1 cellular context compared by ENCODE assay signal in the genomic region with DNA sequence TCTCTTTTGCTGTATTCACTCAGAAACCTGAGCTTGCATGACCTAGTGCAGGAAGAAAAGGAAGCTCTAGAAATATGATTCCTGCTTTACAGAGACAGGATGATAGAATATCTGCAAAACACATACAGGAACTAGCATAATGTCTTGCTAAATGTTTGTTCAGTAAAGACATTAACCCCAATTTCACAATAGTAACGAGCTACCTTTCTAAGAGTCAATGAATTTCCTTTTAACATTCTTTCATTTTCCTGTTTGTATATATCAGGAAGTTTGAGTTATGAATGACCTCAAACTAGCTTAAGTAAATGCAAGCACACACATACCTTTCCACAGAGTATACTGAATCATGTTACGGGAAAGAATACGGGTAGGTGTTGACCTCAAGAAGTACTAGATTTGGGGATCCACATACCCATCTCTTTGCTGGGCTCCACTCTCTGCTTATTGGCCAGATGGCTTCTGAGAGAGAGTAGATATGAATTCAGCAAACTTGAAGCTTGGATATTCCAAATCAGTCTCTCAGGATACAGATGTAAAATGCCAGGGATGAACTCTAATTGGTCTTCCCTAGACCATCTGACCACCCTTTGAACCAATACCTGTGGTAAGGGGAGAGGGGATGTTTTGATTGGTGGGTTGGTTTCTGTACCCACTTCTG.
TF ChIP-seq lines count a peak whose summit lies in the region.

No MANE protein-coding gene starts in this region.

TF ChIP-seq in HepG2, 621 proteins besides CTCF, POLR2A, EP300 and RAD21 (continued from another document and continues in another):
- peak; percentile 65 for TF ChIP-seq PHF5A (CRISPR knock-in tag; IDR thresholded peaks at IDR 0.05; ENCODE audit: low read depth, unreplicated experiment)
- peak; percentile 56; the same call in 1 of the 2 replicates for TF ChIP-seq JUND (CRISPR knock-in tag; IDR thresholded peaks at IDR 0.05)
- TF ChIP-seq SRSF1 (optimal IDR thresholded peaks at IDR 0.05; ENCODE audit: low read depth, low read length), result no peak
- TF ChIP-seq PAWR (CRISPR knock-in tag; IDR thresholded peaks at IDR 0.05; ENCODE audit: borderline replicate concordance), result no peak
- TF ChIP-seq, protein P1, sequence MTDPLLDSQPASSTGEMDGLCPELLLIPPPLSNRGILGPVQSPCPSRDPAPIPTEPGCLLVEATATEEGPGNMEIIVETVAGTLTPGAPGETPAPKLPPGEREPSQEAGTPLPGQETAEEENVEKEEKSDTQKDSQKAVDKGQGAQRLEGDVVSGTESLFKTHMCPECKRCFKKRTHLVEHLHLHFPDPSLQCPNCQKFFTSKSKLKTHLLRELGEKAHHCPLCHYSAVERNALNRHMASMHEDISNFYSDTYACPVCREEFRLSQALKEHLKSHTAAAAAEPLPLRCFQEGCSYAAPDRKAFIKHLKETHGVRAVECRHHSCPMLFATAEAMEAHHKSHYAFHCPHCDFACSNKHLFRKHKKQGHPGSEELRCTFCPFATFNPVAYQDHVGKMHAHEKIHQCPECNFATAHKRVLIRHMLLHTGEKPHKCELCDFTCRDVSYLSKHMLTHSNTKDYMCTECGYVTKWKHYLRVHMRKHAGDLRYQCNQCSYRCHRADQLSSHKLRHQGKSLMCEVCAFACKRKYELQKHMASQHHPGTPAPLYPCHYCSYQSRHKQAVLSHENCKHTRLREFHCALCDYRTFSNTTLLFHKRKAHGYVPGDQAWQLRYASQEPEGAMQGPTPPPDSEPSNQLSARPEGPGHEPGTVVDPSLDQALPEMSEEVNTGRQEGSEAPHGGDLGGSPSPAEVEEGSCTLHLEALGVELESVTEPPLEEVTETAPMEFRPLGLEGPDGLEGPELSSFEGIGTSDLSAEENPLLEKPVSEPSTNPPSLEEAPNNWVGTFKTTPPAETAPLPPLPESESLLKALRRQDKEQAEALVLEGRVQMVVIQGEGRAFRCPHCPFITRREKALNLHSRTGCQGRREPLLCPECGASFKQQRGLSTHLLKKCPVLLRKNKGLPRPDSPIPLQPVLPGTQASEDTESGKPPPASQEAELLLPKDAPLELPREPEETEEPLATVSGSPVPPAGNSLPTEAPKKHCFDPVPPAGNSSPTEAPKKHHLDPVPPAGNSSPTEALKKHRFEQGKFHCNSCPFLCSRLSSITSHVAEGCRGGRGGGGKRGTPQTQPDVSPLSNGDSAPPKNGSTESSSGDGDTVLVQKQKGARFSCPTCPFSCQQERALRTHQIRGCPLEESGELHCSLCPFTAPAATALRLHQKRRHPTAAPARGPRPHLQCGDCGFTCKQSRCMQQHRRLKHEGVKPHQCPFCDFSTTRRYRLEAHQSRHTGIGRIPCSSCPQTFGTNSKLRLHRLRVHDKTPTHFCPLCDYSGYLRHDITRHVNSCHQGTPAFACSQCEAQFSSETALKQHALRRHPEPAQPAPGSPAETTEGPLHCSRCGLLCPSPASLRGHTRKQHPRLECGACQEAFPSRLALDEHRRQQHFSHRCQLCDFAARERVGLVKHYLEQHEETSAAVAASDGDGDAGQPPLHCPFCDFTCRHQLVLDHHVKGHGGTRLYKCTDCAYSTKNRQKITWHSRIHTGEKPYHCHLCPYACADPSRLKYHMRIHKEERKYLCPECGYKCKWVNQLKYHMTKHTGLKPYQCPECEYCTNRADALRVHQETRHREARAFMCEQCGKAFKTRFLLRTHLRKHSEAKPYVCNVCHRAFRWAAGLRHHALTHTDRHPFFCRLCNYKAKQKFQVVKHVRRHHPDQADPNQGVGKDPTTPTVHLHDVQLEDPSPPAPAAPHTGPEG (CRISPR knock-in tag; IDR thresholded peaks at IDR 0.05), result 0 out of 2 replicates have a peak, but pooled peaks have one; percentile 56
- no peak for TF ChIP-seq ZNF615 (CRISPR knock-in tag; IDR thresholded peaks at IDR 0.05; ENCODE audit: borderline replicate concordance)
- TF ChIP-seq, protein P2, sequence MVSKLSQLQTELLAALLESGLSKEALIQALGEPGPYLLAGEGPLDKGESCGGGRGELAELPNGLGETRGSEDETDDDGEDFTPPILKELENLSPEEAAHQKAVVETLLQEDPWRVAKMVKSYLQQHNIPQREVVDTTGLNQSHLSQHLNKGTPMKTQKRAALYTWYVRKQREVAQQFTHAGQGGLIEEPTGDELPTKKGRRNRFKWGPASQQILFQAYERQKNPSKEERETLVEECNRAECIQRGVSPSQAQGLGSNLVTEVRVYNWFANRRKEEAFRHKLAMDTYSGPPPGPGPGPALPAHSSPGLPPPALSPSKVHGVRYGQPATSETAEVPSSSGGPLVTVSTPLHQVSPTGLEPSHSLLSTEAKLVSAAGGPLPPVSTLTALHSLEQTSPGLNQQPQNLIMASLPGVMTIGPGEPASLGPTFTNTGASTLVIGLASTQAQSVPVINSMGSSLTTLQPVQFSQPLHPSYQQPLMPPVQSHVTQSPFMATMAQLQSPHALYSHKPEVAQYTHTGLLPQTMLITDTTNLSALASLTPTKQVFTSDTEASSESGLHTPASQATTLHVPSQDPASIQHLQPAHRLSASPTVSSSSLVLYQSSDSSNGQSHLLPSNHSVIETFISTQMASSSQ (IDR thresholded peaks at IDR 0.05; ENCODE audit: low read depth), result peak; percentile 66
- TF ChIP-seq, protein P2 (CRISPR knock-in tag; IDR thresholded peaks at IDR 0.05; ENCODE audit: borderline replicate concordance), result peak; percentile 72; the same call in 1 of the 2 replicates
- TF ChIP-seq POLR2G (IDR thresholded peaks at IDR 0.05; ENCODE audit: low read depth, low read length), result no peak
- TF ChIP-seq HNRNPK (IDR thresholded peaks at IDR 0.05; ENCODE audit: low read depth, low read length, poor library complexity, severe bottlenecking), result no peak
- TF ChIP-seq, protein P3, sequence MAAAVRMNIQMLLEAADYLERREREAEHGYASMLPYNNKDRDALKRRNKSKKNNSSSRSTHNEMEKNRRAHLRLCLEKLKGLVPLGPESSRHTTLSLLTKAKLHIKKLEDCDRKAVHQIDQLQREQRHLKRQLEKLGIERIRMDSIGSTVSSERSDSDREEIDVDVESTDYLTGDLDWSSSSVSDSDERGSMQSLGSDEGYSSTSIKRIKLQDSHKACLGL (CRISPR knock-in tag; IDR thresholded peaks at IDR 0.05), result no peak
- TF ChIP-seq FOXJ3 (CRISPR knock-in tag; IDR thresholded peaks at IDR 0.05; ENCODE audit: borderline replicate concordance), result peak; percentile 90
- TF ChIP-seq, protein P4, sequence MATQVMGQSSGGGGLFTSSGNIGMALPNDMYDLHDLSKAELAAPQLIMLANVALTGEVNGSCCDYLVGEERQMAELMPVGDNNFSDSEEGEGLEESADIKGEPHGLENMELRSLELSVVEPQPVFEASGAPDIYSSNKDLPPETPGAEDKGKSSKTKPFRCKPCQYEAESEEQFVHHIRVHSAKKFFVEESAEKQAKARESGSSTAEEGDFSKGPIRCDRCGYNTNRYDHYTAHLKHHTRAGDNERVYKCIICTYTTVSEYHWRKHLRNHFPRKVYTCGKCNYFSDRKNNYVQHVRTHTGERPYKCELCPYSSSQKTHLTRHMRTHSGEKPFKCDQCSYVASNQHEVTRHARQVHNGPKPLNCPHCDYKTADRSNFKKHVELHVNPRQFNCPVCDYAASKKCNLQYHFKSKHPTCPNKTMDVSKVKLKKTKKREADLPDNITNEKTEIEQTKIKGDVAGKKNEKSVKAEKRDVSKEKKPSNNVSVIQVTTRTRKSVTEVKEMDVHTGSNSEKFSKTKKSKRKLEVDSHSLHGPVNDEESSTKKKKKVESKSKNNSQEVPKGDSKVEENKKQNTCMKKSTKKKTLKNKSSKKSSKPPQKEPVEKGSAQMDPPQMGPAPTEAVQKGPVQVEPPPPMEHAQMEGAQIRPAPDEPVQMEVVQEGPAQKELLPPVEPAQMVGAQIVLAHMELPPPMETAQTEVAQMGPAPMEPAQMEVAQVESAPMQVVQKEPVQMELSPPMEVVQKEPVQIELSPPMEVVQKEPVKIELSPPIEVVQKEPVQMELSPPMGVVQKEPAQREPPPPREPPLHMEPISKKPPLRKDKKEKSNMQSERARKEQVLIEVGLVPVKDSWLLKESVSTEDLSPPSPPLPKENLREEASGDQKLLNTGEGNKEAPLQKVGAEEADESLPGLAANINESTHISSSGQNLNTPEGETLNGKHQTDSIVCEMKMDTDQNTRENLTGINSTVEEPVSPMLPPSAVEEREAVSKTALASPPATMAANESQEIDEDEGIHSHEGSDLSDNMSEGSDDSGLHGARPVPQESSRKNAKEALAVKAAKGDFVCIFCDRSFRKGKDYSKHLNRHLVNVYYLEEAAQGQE (IDR thresholded peaks at IDR 0.05; ENCODE audit: borderline replicate concordance in 1 of 2, low read depth in 1 of 2, low read length in 2 of 2), result no peak
- no peak for TF ChIP-seq ZBTB20 (CRISPR knock-in tag; IDR thresholded peaks at IDR 0.05; ENCODE audit: borderline replicate concordance, low read depth)
- TF ChIP-seq, protein P5, sequence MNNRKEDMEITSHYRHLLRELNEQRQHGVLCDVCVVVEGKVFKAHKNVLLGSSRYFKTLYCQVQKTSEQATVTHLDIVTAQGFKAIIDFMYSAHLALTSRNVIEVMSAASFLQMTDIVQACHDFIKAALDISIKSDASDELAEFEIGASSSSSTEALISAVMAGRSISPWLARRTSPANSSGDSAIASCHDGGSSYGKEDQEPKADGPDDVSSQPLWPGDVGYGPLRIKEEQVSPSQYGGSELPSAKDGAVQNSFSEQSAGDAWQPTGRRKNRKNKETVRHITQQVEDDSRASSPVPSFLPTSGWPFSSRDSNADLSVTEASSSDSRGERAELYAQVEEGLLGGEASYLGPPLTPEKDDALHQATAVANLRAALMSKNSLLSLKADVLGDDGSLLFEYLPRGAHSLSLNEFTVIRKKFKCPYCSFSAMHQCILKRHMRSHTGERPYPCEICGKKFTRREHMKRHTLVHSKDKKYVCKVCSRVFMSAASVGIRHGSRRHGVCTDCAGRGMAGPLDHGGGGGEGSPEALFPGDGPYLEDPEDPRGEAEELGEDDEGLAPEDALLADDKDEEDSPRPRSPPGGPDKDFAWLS (CRISPR knock-in tag; IDR thresholded peaks at IDR 0.05; ENCODE audit: borderline replicate concordance), result no peak
- TF ChIP-seq, protein P6, sequence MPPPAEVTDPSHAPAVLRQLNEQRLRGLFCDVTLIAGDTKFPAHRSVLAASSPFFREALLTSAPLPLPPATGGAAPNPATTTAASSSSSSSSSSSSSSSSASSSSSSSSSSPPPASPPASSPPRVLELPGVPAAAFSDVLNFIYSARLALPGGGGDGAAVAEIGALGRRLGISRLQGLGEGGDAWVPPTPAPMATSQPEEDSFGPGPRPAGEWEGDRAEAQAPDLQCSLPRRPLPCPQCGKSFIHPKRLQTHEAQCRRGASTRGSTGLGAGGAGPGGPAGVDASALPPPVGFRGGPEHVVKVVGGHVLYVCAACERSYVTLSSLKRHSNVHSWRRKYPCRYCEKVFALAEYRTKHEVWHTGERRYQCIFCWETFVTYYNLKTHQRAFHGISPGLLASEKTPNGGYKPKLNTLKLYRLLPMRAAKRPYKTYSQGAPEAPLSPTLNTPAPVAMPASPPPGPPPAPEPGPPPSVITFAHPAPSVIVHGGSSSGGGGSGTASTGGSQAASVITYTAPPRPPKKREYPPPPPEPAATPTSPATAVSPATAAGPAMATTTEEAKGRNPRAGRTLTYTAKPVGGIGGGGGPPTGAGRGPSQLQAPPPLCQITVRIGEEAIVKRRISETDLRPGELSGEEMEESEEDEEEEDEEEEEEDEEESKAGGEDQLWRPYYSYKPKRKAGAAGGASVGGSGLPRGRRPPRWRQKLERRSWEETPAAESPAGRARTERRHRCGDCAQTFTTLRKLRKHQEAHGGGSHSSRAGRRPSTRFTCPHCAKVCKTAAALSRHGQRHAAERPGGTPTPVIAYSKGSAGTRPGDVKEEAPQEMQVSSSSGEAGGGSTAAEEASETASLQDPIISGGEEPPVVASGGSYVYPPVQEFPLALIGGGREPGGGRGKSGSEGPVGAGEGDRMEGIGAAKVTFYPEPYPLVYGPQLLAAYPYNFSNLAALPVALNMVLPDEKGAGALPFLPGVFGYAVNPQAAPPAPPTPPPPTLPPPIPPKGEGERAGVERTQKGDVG (CRISPR knock-in tag; IDR thresholded peaks at IDR 0.05; ENCODE audit: borderline replicate concordance), result no peak
- TF ChIP-seq, protein P7, sequence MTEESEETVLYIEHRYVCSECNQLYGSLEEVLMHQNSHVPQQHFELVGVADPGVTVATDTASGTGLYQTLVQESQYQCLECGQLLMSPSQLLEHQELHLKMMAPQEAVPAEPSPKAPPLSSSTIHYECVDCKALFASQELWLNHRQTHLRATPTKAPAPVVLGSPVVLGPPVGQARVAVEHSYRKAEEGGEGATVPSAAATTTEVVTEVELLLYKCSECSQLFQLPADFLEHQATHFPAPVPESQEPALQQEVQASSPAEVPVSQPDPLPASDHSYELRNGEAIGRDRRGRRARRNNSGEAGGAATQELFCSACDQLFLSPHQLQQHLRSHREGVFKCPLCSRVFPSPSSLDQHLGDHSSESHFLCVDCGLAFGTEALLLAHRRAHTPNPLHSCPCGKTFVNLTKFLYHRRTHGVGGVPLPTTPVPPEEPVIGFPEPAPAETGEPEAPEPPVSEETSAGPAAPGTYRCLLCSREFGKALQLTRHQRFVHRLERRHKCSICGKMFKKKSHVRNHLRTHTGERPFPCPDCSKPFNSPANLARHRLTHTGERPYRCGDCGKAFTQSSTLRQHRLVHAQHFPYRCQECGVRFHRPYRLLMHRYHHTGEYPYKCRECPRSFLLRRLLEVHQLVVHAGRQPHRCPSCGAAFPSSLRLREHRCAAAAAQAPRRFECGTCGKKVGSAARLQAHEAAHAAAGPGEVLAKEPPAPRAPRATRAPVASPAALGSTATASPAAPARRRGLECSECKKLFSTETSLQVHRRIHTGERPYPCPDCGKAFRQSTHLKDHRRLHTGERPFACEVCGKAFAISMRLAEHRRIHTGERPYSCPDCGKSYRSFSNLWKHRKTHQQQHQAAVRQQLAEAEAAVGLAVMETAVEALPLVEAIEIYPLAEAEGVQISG (CRISPR knock-in tag; IDR thresholded peaks at IDR 0.05), result no peak
- no peak; the same call in 1 of the 2 replicates for TF ChIP-seq SALL1 (CRISPR knock-in tag; IDR thresholded peaks at IDR 0.05)
- TF ChIP-seq ZNF292 (CRISPR knock-in tag; IDR thresholded peaks at IDR 0.05; ENCODE audit: borderline replicate concordance, low read depth), result no peak
- no peak for TF ChIP-seq ZNF432 (CRISPR knock-in tag; IDR thresholded peaks at IDR 0.05; ENCODE audit: borderline replicate concordance)
- peak; percentile 91 for TF ChIP-seq PPARG (CRISPR knock-in tag; conservative IDR thresholded peaks at IDR 0.05)
- no peak for TF ChIP-seq ZNF605 (CRISPR knock-in tag; IDR thresholded peaks at IDR 0.05)
- TF ChIP-seq KDM5B (CRISPR knock-in tag; IDR thresholded peaks at IDR 0.05; ENCODE audit: borderline replicate concordance), result no peak
- TF ChIP-seq ZFP36L1 (CRISPR knock-in tag; IDR thresholded peaks at IDR 0.05), result no peak; the same call in 1 of the 2 replicates
- no peak for TF ChIP-seq ZNF431 (CRISPR knock-in tag; IDR thresholded peaks at IDR 0.05; ENCODE audit: borderline replicate concordance, low read depth)
- TF ChIP-seq DPF2 (CRISPR knock-in tag; IDR thresholded peaks at IDR 0.05; ENCODE audit: borderline replicate concordance, low read depth), result peak; percentile 59; the same call in 1 of the 2 replicates
